7 cellular contexts compared by ENCODE assay signal in genomic region chr15:76339302-76340197, GRCh38. TPM values are rescaled to one million over a fixed set of nuclear protein-coding genes. Genes with fewer than 3 reads are reported as not detected.
DNase-seq lines count a peak whose midpoint lies in the region; ATAC-seq and TF ChIP-seq lines count a peak whose summit lies in the region.

No MANE protein-coding gene starts in this region.

- H3K4me3 Mint-ChIP-seq in stimulated activated memory B cell treated with anti-CD40 and anti-IgM and Interleukin-4, amounts not matched to agents 10 μg/mL and 1 μg/mL and 100 μg/mL, for 72 hours, result peak overlapping the region; percentile 94

- WGBS in GM23248 (ENCODE audit: low coverage in 1 of 2, low lambda C conversion rate in 2 of 2, missing lambda C conversion rate in 2 of 2), 2 experiments, result 31 to 34% methylated on average over 41 to 48 of the region's 48 CpGs
- 10% methylated on average over 41 of the region's 48 CpGs for WGBS in hepatocyte (ENCODE audit: low lambda C conversion rate, missing lambda C conversion rate)

- 0 out of 2 replicates have a peak overlapping the region, but pooled peaks have one; percentile 48 for H2AFZ ChIP-seq in GM23248
- no peak overlapping the region for H2AFZ ChIP-seq in hepatocyte

- H3K27ac Mint-ChIP-seq in stimulated activated memory B cell treated with anti-CD40 and anti-IgM and Interleukin-4, amounts not matched to agents 10 μg/mL and 1 μg/mL and 100 μg/mL, for 72 hours, result peak overlapping the region; percentile 46

- peaks cover 89% of the 10 kb centered on the region for H3K27me3 Mint-ChIP-seq in stimulated activated memory B cell treated with anti-CD40 and anti-IgM and Interleukin-4, amounts not matched to agents 10 μg/mL and 1 μg/mL and 100 μg/mL, for 72 hours

- DNase-seq in GM23248 (peak; percentile 57), UCSD-AML1 (lab: John Stamatoyannopoulos, UW; ENCODE audit: unreplicated experiment) (peak; percentile 34), hepatocyte (ENCODE audit: low spot score) (no peak), COLO668 (lab: John Stamatoyannopoulos, UW; ENCODE audit: unreplicated experiment) (no peak), SKM-1 (lab: John Stamatoyannopoulos, UW; ENCODE audit: unreplicated experiment) (no peak), activated gamma-delta T cell treated with Interleukin-2 at 50 U/mL for 16 hours (no peak)

- H3K9me3 ChIP-seq in GM23248 (ENCODE audit: low read depth) (no peaks in the 10 kb centered on the region), hepatocyte (ENCODE audit: low read depth) (no peaks in the 10 kb centered on the region)

- H3K4me1 Mint-ChIP-seq in stimulated activated memory B cell treated with anti-CD40 and anti-IgM and Interleukin-4, amounts not matched to agents 10 μg/mL and 1 μg/mL and 100 μg/mL, for 72 hours, result peaks cover 66% of the 10 kb centered on the region

- H3K4me1 ChIP-seq in GM23248 (ENCODE audit: insufficient read depth) (no peaks in the 10 kb centered on the region), hepatocyte (ENCODE audit: insufficient read depth) (peaks cover 43% of the 10 kb centered on the region)

- H3K4me2 ChIP-seq in GM23248 (ENCODE audit: unreplicated experiment) (peak overlapping the region; percentile 55), hepatocyte (peak overlapping the region; percentile 97)

- no peaks in the 10 kb centered on the region for H3K36me3 Mint-ChIP-seq in stimulated activated memory B cell treated with anti-CD40 and anti-IgM and Interleukin-4, amounts not matched to agents 10 μg/mL and 1 μg/mL and 100 μg/mL, for 72 hours

- no peak for TF ChIP-seq CTCF in hepatocyte (IDR thresholded peaks at IDR 0.05; ENCODE audit: poor library complexity)

- no peaks in the 10 kb centered on the region for H4K20me1 ChIP-seq in GM23248 (ENCODE audit: insufficient read depth)
- peaks cover 11% of the 10 kb centered on the region for H4K20me1 ChIP-seq in hepatocyte (ENCODE audit: insufficient read depth, poor library complexity, severe bottlenecking)

- H3F3A ChIP-seq in GM23248 (ENCODE audit: insufficient read depth), result no peaks in the 10 kb centered on the region; the same call in 1 of the 2 replicates

- no peaks in the 10 kb centered on the region for H3K9me2 ChIP-seq in GM23248 (ENCODE audit: insufficient read depth)
- H3K9me2 ChIP-seq in hepatocyte (replicated peaks; ENCODE audit: insufficient read depth), result no peaks in the 10 kb centered on the region

- in situ Hi-C loops in GM23248 (cut with MboI), result no loop called here

- H3K36me3 ChIP-seq in GM23248 (ENCODE audit: low read depth), result no peaks in the 10 kb centered on the region
- H3K36me3 ChIP-seq in hepatocyte (replicated peaks; ENCODE audit: insufficient read depth, low read depth), result no peaks in the 10 kb centered on the region

- H3K27ac ChIP-seq in GM23248, result no peak overlapping the region
- peak overlapping the region; percentile 9 for H3K27ac ChIP-seq in hepatocyte

- H3K9ac ChIP-seq in GM23248, result no peak overlapping the region

- H3K4me3 ChIP-seq in GM23248 (peak overlapping the region; percentile 39), hepatocyte (peak overlapping the region; percentile 30)

- H3K27me3 ChIP-seq in GM23248 (replicated peaks; ENCODE audit: insufficient read depth), result peaks cover 72% of the 10 kb centered on the region
- H3K27me3 ChIP-seq in hepatocyte, result peaks cover 96% of the 10 kb centered on the region

- no peaks in the 10 kb centered on the region for H3K79me2 ChIP-seq in GM23248 (ENCODE audit: insufficient read depth)
- peaks cover 36% of the 10 kb centered on the region for H3K79me2 ChIP-seq in hepatocyte

- ATAC-seq in stimulated activated memory B cell treated with anti-CD40 and anti-IgM and Interleukin-4, amounts not matched to agents 10 μg/mL and 1 μg/mL and 100 μg/mL, for 72 hours, result no peak

- H3K9me3 Mint-ChIP-seq in stimulated activated memory B cell treated with anti-CD40 and anti-IgM and Interleukin-4, amounts not matched to agents 10 μg/mL and 1 μg/mL and 100 μg/mL, for 72 hours, result no peaks in the 10 kb centered on the region

RNA-seq across cellular contexts. Expression of gene ISL2, which starts 3.0 kb away (rescaled TPM):
- 2.2 and 2.8 TPM in 2 replicates for total RNA-seq in GM23248 (2014; rRNA removed; shearing (Covaris generic))
- polyA plus RNA-seq in GM23248 (2016; fragmentation: Nextera tagmentation; extraction: Ambion mirVana) (0.68 and 0.98 TPM in 2 replicates), hepatocyte (3.3 and 4.7 TPM in 2 replicates)
- 3.9 and 5.3 TPM in 2 replicates for total RNA-seq in hepatocyte

RNA-seq across cellular contexts. Expression of gene ETFA, which starts 28.3 kb away (rescaled TPM):
- total RNA-seq in GM23248 (2014; rRNA removed; shearing (Covaris generic)), result 77.4 and 94.8 TPM in 2 replicates
- polyA plus RNA-seq in GM23248 (2016; fragmentation: Nextera tagmentation; extraction: Ambion mirVana) (141 and 147 TPM in 2 replicates), hepatocyte (185 and 193 TPM in 2 replicates)
- total RNA-seq in hepatocyte, result 154 and 175 TPM in 2 replicates

Comparison
In these comparisons a context has a peak if more than half of its experiments do, and no peak if none do; other contexts are left out.
1. DNase-seq: peak in GM23248 (single experiment) and UCSD-AML1 (single experiment); none in hepatocyte (single experiment), COLO668 (single experiment), SKM-1 (single experiment) and activated gamma-delta T cell treated with Interleukin-2 at 50 U/mL for 16 hours (single experiment).